In genomic region chr14:54488646-54489317, GRCh38 we compare ENCODE assay signal across 8 cellular contexts. TPM values are rescaled to one million over a fixed set of nuclear protein-coding genes. Genes with fewer than 3 reads are reported as not detected.
DNase-seq lines count a peak whose midpoint lies in the region; ATAC-seq and TF ChIP-seq lines count a peak whose summit lies in the region.

Gene GMFB, minus strand, starts transcription at chr14:54488980. Its CDS starts 53 bp downstream, at chr14:54488927.

- H3K9me3 ChIP-seq in Caco-2 (no peaks in the 10 kb centered on the region), mesenchymal stem cell (ENCODE audit: control insufficient read depth, low read length) (no peaks in the 10 kb centered on the region)

- peak within 1 kb of the TSS; percentile 65 for H3K4me2 ChIP-seq in mesenchymal stem cell (ENCODE audit: low read length, poor library complexity, severe bottlenecking)

- H3K4me3 Mint-ChIP-seq in Caco-2 (ENCODE audit: unreplicated experiment) = peak within 1 kb of the TSS; percentile 74
- H3K4me3 Mint-ChIP-seq in effector memory CD8-positive, alpha-beta T cell = peak within 1 kb of the TSS; percentile 79 to 81

- H3K4me3 ChIP-seq in Caco-2 (ENCODE audit: low read depth, low read length) = peak within 1 kb of the TSS; percentile 86
- peak within 1 kb of the TSS; percentile 94 to 99 for H3K4me3 ChIP-seq in mesenchymal stem cell (ENCODE audit: insufficient read depth in 1 of 2, low read depth in 1 of 2, low read length in 2 of 2)

- peak within 1 kb of the TSS; percentile 98 for H3K18ac ChIP-seq in mesenchymal stem cell (ENCODE audit: low read depth in 1 of 2, low read length in 2 of 2)

- peak in 1 of 2 experiments; percentile 57 for TF ChIP-seq CTCF in Caco-2 (IDR thresholded peaks at IDR 0.05; ENCODE audit: insufficient read depth in 1 of 2, low read depth in 1 of 2, low read length in 1 of 2, severe bottlenecking in 1 of 2, unreplicated experiment in 1 of 2)

- H3K4me1 ChIP-seq in Caco-2 = peaks cover 24% of the 10 kb centered on the region
- H3K4me1 ChIP-seq in mesenchymal stem cell (ENCODE audit: control insufficient read depth, insufficient read depth, low read depth, low read length) = peaks cover 6% of the 10 kb centered on the region

- H3K27me3 ChIP-seq in Caco-2 (replicated peaks; ENCODE audit: control insufficient read depth, insufficient read depth, low read length) = no peaks in the 10 kb centered on the region
- H3K27me3 ChIP-seq in mesenchymal stem cell (ENCODE audit: control insufficient read depth in 1 of 2, insufficient read depth in 1 of 2, low read length in 2 of 2) = no peaks in the 10 kb centered on the region

- no peaks in the 10 kb centered on the region for H3K36me3 ChIP-seq in Caco-2 (ENCODE audit: control insufficient read depth, insufficient read depth, low read length)
- H3K36me3 ChIP-seq in mesenchymal stem cell (ENCODE audit: control insufficient read depth in 1 of 2, insufficient read depth in 2 of 2, low read depth in 1 of 2, low read length in 2 of 2) = peaks cover 3 to 5% of the 10 kb centered on the region in 2 experiments

- intact Hi-C loops in Caco-2 (cut with micrococcal nuclease; ENCODE audit: unreplicated experiment) = loop anchor here (1.0 to 2.0 kb wide), 3 partner anchors 20 to 121 kb away; partner anchors contain the start of genes CGRRF1 and CNIH1

- H2BK5ac ChIP-seq in mesenchymal stem cell (ENCODE audit: low read depth, low read length, poor library complexity, severe bottlenecking) = peak within 1 kb of the TSS; percentile 97

- peak within 1 kb of the TSS; percentile 78 to 89 for H2BK12ac ChIP-seq in mesenchymal stem cell (ENCODE audit: low read length in 2 of 2)

- H3K9ac ChIP-seq in mesenchymal stem cell (ENCODE audit: low read length) = peak within 1 kb of the TSS; percentile 99

- peak within 1 kb of the TSS; percentile 34 to 89 for H3K23ac ChIP-seq in mesenchymal stem cell (ENCODE audit: low read length in 2 of 2)

- POLR2A ChIA-PET in Caco-2 (lab: Charles Lee) = interaction anchor here (0.8 to 1.8 kb wide), 4 partner anchors 15 to 92 kb away, joined by 3 to 10 read pairs (median 6); partner anchors contain the start of genes CDKN3 and CGRRF1
- POLR2A ChIA-PET in activated CD8-positive, alpha-beta memory T cell treated with anti-CD3 and anti-CD28 coated beads for 36 hours (lab: Charles Lee) = interaction anchor here (0.6 to 2.6 kb wide), 3 partner anchors 21 to 98 kb away, joined by 3 to 12 read pairs (median 9); partner anchors contain the start of gene CGRRF1

- BruUV-seq in Caco-2 (replicated peaks; lab: Mats Ljungman, UMichigan) = no TSS peak

- peak; percentile 92 for DNase-seq in Caco-2
- DNase-seq in HT1080 (ENCODE audit: low read depth) = peak; percentile 96
- peak; percentile 77 to 89 for DNase-seq in NOMO-1 (lab: John Stamatoyannopoulos, UW; ENCODE audit: unreplicated experiment in 2 of 2)
- peak; percentile 83 to 84 (median 83) for DNase-seq in effector memory CD8-positive, alpha-beta T cell
- DNase-seq in mesenchymal stem cell = peak; percentile 93
- peak; percentile 79 for DNase-seq in stimulated activated CD8-positive, alpha-beta memory T cell treated with anti-CD3 and anti-CD28 coated beads, Interleukin-12 subunit alpha, Interleukin-12 subunit beta, amount 100 ng/mL, for 4 hours (ENCODE audit: low read depth)

- H3K27me3 Mint-ChIP-seq in Caco-2 (ENCODE audit: insufficient read depth, unreplicated experiment) = no peaks in the 10 kb centered on the region
- no peaks in the 10 kb centered on the region for H3K27me3 Mint-ChIP-seq in effector memory CD8-positive, alpha-beta T cell

- H4K91ac ChIP-seq in mesenchymal stem cell (ENCODE audit: low read length) = peak within 1 kb of the TSS; percentile 92

- peak within 1 kb of the TSS; percentile 99 for H2AFZ ChIP-seq in mesenchymal stem cell (ENCODE audit: low read depth, low read length)

- H2BK15ac ChIP-seq in mesenchymal stem cell (ENCODE audit: low read depth, poor library complexity, severe bottlenecking) = peak within 1 kb of the TSS; percentile 90

- H3K79me1 ChIP-seq in mesenchymal stem cell (replicated peaks; ENCODE audit: low read length, poor library complexity, severe bottlenecking) = no peaks in the 10 kb centered on the region

- H2BK120ac ChIP-seq in mesenchymal stem cell (ENCODE audit: low read depth, low read length) = peak within 1 kb of the TSS; percentile 92

- peak within 1 kb of the TSS; percentile 78 for H3K27ac Mint-ChIP-seq in Caco-2 (ENCODE audit: unreplicated experiment)
- H3K27ac Mint-ChIP-seq in effector memory CD8-positive, alpha-beta T cell = peak within 1 kb of the TSS; percentile 86 to 93

- peak within 1 kb of the TSS; percentile 95 for H4K8ac ChIP-seq in mesenchymal stem cell (ENCODE audit: low read length)

- peak within 1 kb of the TSS in 1 of 2 experiments; percentile 93 for H3K14ac ChIP-seq in mesenchymal stem cell (ENCODE audit: low read length in 2 of 2)

- no peaks in the 10 kb centered on the region for H3K9me3 Mint-ChIP-seq in Caco-2 (ENCODE audit: unreplicated experiment)
- H3K9me3 Mint-ChIP-seq in effector memory CD8-positive, alpha-beta T cell = no peaks in the 10 kb centered on the region

- CTCF ChIA-PET in Caco-2 (lab: Charles Lee) = interaction anchor here (0.6 to 1.7 kb wide), 6 partner anchors 21 to 373 kb away, joined by 3 to 7 read pairs (median 5); partner anchors contain the start of gene CGRRF1
- CTCF ChIA-PET in activated CD8-positive, alpha-beta memory T cell treated with anti-CD3 and anti-CD28 coated beads for 36 hours (lab: Charles Lee) = interaction anchor here (0.6 to 1.7 kb wide), 6 partner anchors 9 to 1650 kb away, joined by 3 to 6 read pairs (median 4); partner anchors contain the start of gene CGRRF1

- peaks cover 13% of the 10 kb centered on the region for H3K36me3 Mint-ChIP-seq in Caco-2 (ENCODE audit: insufficient read depth, unreplicated experiment)
- peaks cover 16% of the 10 kb centered on the region for H3K36me3 Mint-ChIP-seq in effector memory CD8-positive, alpha-beta T cell (ENCODE audit: insufficient read depth)

- peaks cover 18% of the 10 kb centered on the region for H3K4me1 Mint-ChIP-seq in Caco-2 (ENCODE audit: low read depth, unreplicated experiment)
- peaks cover 46 to 58% of the 10 kb centered on the region in 2 donors for H3K4me1 Mint-ChIP-seq in effector memory CD8-positive, alpha-beta T cell (ENCODE audit: low read depth in 2 of 2)

- H2AK5ac ChIP-seq in mesenchymal stem cell (ENCODE audit: low read length, severe bottlenecking) = peak within 1 kb of the TSS; percentile 99

- peak; percentile 81 for ATAC-seq in GM21360 (IDR thresholded peaks at IDR 0.05; ENCODE audit: unreplicated experiment)
- peak; percentile 96 for ATAC-seq in effector memory CD8-positive, alpha-beta T cell (replicated peaks)

- whole genome bisulfite sequencing in mesenchymal stem cell = 1% methylated on average over 48 of the region's 51 CpGs

- H3K27ac ChIP-seq in mesenchymal stem cell (ENCODE audit: low read length, poor library complexity, severe bottlenecking) = peak within 1 kb of the TSS; percentile 98

- H3K4ac ChIP-seq in mesenchymal stem cell (ENCODE audit: low read depth in 1 of 2, low read length in 2 of 2) = peak within 1 kb of the TSS; percentile 94 to 99

RNA-seq across cellular contexts. Expression of gene GMFB, which starts in this region (rescaled TPM):
- 65.5 and 67.4 TPM in 2 replicates for total RNA-seq in Caco-2 (2022)
- total RNA-seq in HT1080 (2014; rRNA removed; shearing (Covaris generic)) = 132 and 134 TPM in 2 replicates
- polyA plus RNA-seq in HT1080 (2015; cell fraction: cytosol; rRNA removed) = 76.1 and 108 TPM in 2 replicates
- polyA plus RNA-seq in HT1080 (2015; cell fraction: nucleus; rRNA removed) = 49.6 and 58.6 TPM in 2 replicates
- total RNA-seq in activated CD8-positive, alpha-beta memory T cell treated with anti-CD3 and anti-CD28 coated beads for 36 hours = 10 to 100 TPM; 52.2 to 55.6 TPM
- 44.1 TPM for polyA plus RNA-seq in mesenchymal stem cell (2013, experiment 1 of 2)
- 45.1 TPM for polyA plus RNA-seq in mesenchymal stem cell (2013, experiment 2 of 2)

Comparison
In these comparisons a context has a peak if more than half of its experiments do, and no peak if none do; other contexts are left out.
1. Peak in every context shown above with its lines: DNase-seq, ATAC-seq, H3K4me3 ChIP-seq and H3K27ac ChIP-seq.